Comparison of ENCODE assay signal across 9 cellular contexts in the genomic region with DNA sequence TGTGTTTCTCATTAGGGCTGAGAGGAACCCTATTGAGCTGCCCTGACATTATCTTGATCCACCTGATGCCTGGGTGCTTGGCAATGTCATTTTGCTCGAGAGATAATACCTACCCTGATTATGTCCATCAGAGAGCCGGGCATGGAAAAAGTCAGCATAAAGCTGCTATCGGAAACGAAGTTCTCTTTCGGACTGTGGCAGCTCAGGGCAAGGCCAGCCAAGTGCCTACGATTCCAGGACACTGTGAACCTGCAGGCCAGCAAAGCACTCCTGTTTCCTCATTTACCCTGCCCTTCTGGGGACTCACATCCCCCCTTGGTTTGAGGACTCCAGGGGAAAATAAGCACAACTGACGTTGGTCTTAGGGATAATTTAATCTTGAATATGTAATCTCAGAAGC. TPM values are rescaled to one million over a fixed set of nuclear protein-coding genes. Genes with fewer than 3 reads are reported as not detected.
"Had no signal": no experiment of that assay in that cellular context is flagged by ENCODE, and none has a peak within 500 bp of the region (broad histone marks: within the 10 kb centered on the region; RNA-seq: fewer than 3 reads in every experiment).

No MANE protein-coding gene starts in this region.

- H3K9me3 Mint-ChIP-seq: IgD-negative memory B cell had no signal

- H3K27ac ChIP-seq: HL-60 had no signal

- ATAC-seq: HepG2, K562 had no signal

- H3K36me3 Mint-ChIP-seq: IgD-negative memory B cell had no signal

- H3K27ac Mint-ChIP-seq: IgD-negative memory B cell had no signal

- H3K4me3 ChIP-seq: K562 had no signal

- DNase-seq: IMR-90, KBM-7, KG1 had no signal

- H3K4me3 Mint-ChIP-seq: IgD-negative memory B cell had no signal

RNA-seq across cellular contexts. Expression of gene NPTX2, which starts 25.2 kb away (rescaled TPM):
- total RNA-seq: HepG2, HT-29, HT1080 had no signal
- polyA plus RNA-seq: HepG2, IgD-negative memory B cell, K562 had no signal
